ENCODE assay signal across 13 cellular contexts in genomic region chr9:4927043-4927471, GRCh38. TPM values are rescaled to one million over a fixed set of nuclear protein-coding genes. Genes with fewer than 3 reads are reported as not detected.
DNase-seq lines count a peak whose midpoint lies in the region; ATAC-seq and TF ChIP-seq lines count a peak whose summit lies in the region.
"Had no signal": no experiment of that assay in that cellular context is flagged by ENCODE, and none has a peak within 500 bp of the region (broad histone marks: within the 10 kb centered on the region; RNA-seq: fewer than 3 reads in every experiment).

No MANE protein-coding gene starts in this region.

- no peaks in the 10 kb centered on the region for H3K9me3 ChIP-seq in cardiac muscle cell (ENCODE audit: low read depth)
- no peaks in the 10 kb centered on the region for H3K9me3 ChIP-seq in left ventricle myocardium inferior (replicated peaks)
- H3K9me3 ChIP-seq in aorta (ENCODE audit: control insufficient read depth, low read length) = no peaks in the 10 kb centered on the region
- no peaks in the 10 kb centered on the region for H3K9me3 ChIP-seq in upper lobe of left lung
- H3K9me3 ChIP-seq: ovary had no signal

- H3K27me3 ChIP-seq in cardiac muscle cell (no peaks in the 10 kb centered on the region), left ventricle myocardium inferior (ENCODE audit: low read depth) (no peaks in the 10 kb centered on the region), aorta (ENCODE audit: control insufficient read depth in 1 of 2, insufficient read depth in 2 of 2, low read length in 1 of 2) (no peaks in the 10 kb centered on the region), upper lobe of left lung (no peaks in the 10 kb centered on the region)
- H3K27me3 ChIP-seq: dorsolateral prefrontal cortex, ovary had no signal

- H3K4me1 ChIP-seq in cardiac muscle cell (ENCODE audit: low read depth) (peaks cover 34% of the 10 kb centered on the region), left ventricle myocardium inferior (peaks cover 16% of the 10 kb centered on the region), aorta (ENCODE audit: control insufficient read depth in 1 of 2, insufficient read depth in 2 of 2, low read length in 2 of 2) (peaks cover 8 to 12% of the 10 kb centered on the region in 2 donors), upper lobe of left lung (peaks cover 4 to 6% (median 4%) of the 10 kb centered on the region in 4 donors)

- H3K36me3 ChIP-seq in cardiac muscle cell (no peaks in the 10 kb centered on the region), left ventricle myocardium inferior (no peaks in the 10 kb centered on the region), aorta (ENCODE audit: control insufficient read depth in 1 of 2, insufficient read depth in 2 of 2, low read length in 1 of 2) (no peaks in the 10 kb centered on the region), upper lobe of left lung (no peaks in the 10 kb centered on the region)
- H3K36me3 ChIP-seq: ovary had no signal

- H3K27ac ChIP-seq in cardiac muscle cell (peak overlapping the region; percentile 83), left ventricle myocardium inferior (replicated peaks) (no peak overlapping the region), coronary artery (peak overlapping the region; percentile 28 to 64), aorta (ENCODE audit: low read depth in 1 of 2, low read length in 2 of 2) (peak overlapping the region; percentile 49 to 81), upper lobe of left lung (no peak overlapping the region)
- H3K27ac ChIP-seq: dorsolateral prefrontal cortex, ovary had no signal

- 4% methylated on average over 4 of the region's 4 CpGs for WGBS in aorta, 2 donors
- 52 to 59% methylated on average over 4 of the region's 4 CpGs for WGBS in upper lobe of left lung, 2 donors

- TF ChIP-seq POLR2A in upper lobe of left lung (IDR thresholded peaks at IDR 0.05) = no peak

- intact Hi-C loops in left ventricle myocardium inferior (cut with micrococcal nuclease) (no loop called here), aorta (cut with DNase I) (no loop called here)

- H3K4me3 ChIP-seq in cardiac muscle cell = no peak overlapping the region
- H3K4me3 ChIP-seq in left ventricle myocardium inferior = no peak overlapping the region
- no peak overlapping the region for H3K4me3 ChIP-seq in coronary artery
- H3K4me3 ChIP-seq in aorta (ENCODE audit: low read length in 2 of 2) = no peak overlapping the region
- H3K4me3 ChIP-seq in upper lobe of left lung = no peak overlapping the region
- H3K4me3 ChIP-seq: dorsolateral prefrontal cortex, ovary had no signal

- peak; percentile 22 to 41 for DNase-seq in cardiac muscle cell (ENCODE audit: low read depth in 1 of 2, low spot score in 1 of 2)
- no peak for DNase-seq in left ventricle myocardium inferior
- no peak for DNase-seq in coronary artery (ENCODE audit: low spot score)
- DNase-seq in aorta = no peak
- DNase-seq in activated gamma-delta T cell treated with Interleukin-2 at 50 U/mL for 16 hours = no peak
- DNase-seq in upper lobe of left lung = no peak
- DNase-seq: activated CD4-positive, alpha-beta T cell treated with anti-CD3 and anti-CD28 coated beads, Interleukin-2, amount 50 U/mL, for 4 hours; DND-41; dorsolateral prefrontal cortex; NCI-H510A treated with DMSO at 0.1 percent for 48 hours; ovary had no signal

- TF ChIP-seq CTCF in cardiac muscle cell (IDR thresholded peaks at IDR 0.05; ENCODE audit: low read depth, low read length) (no peak), left ventricle myocardium inferior (IDR thresholded peaks at IDR 0.05; ENCODE audit: borderline replicate concordance) (no peak), coronary artery (IDR thresholded peaks at IDR 0.05) (no peak), upper lobe of left lung (IDR thresholded peaks at IDR 0.05) (no peak)

- no peak for TF ChIP-seq EP300 in upper lobe of left lung (IDR thresholded peaks at IDR 0.05)

- ATAC-seq in HG03432 (IDR thresholded peaks at IDR 0.05; ENCODE audit: unreplicated experiment) (peak; percentile 66), aorta (ENCODE audit: low FRiP score) (no peak), upper lobe of left lung (ENCODE audit: low FRiP score in 2 of 2) (no peak), GM19467 (IDR thresholded peaks at IDR 0.05; ENCODE audit: unreplicated experiment) (no peak)

RNA-seq across cellular contexts. Expression of gene JAK2, which starts 58.0 kb away (rescaled TPM):
- total RNA-seq in cardiac muscle cell (6.0 and 6.6 TPM in 2 replicates), left ventricle myocardium inferior (28.7 TPM), aorta (100 to 1,000 TPM in 1 of 2 donors, 10 to 100 TPM in 1; 77.4 to 144 TPM), upper lobe of left lung (10 to 100 TPM; 19.6 to 52.9 (median 26.0) TPM)
- polyA plus RNA-seq in cardiac muscle cell (3.9 and 4.4 TPM in 2 replicates), aorta (10 to 100 TPM; 17.7 to 19.4 TPM)

Comparison
In these comparisons a context has a peak if more than half of its experiments do, and no peak if none do; other contexts are left out.
1. DNase-seq: peak in cardiac muscle cell (2 of 2); none in left ventricle myocardium inferior (single experiment), coronary artery (single experiment), aorta (0 of 2), activated gamma-delta T cell treated with Interleukin-2 at 50 U/mL for 16 hours (single experiment) and upper lobe of left lung (0 of 2).
2. H3K27ac ChIP-seq: peak in cardiac muscle cell (single experiment), coronary artery (2 of 2) and aorta (2 of 2); none in left ventricle myocardium inferior (single experiment) and upper lobe of left lung (0 of 4).